In the genomic region with DNA sequence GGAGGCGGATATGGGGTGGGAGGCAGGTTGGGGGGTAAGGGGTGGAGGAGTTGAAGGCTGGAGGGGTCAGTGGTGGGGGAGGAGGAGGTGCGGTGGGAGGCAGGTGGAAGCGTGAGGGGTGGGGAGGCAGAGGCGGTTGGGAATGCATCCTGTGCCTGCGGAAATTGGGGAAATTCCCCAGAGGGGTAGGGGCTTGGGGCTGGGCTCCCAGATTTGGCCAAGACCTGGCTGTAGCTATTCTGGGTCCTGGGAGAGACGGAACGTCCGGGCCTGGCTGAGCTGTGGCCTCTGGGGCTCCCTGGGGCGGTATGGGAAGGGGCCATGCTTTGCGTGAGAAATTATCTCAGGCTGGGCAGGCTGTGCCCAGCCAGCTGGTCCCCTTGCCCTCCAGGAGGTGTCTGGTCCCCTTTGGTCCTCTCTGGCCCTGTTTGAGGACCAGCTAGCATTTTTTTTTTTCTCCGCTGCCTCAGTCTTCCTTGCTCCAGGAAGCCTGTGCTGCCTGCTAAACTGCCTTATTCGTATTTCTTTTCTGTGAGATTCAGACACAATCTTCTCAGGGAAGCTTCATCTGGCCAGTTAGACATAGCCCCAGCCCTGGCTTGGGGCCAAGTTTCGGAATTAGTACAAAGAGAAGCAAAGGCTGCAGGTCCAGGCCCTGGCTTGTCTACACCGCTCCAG, we compare ENCODE assay signal across 1 cellular context.
TF ChIP-seq lines count a peak whose summit lies in the region.

No MANE protein-coding gene starts in this region.

TF ChIP-seq in SK-N-SH treated with all-trans-retinoic acid at 6 μM for 48 hours, 23 proteins besides CTCF, POLR2A, EP300 and RAD21 (continued from another document):
- TF ChIP-seq, protein P1, sequence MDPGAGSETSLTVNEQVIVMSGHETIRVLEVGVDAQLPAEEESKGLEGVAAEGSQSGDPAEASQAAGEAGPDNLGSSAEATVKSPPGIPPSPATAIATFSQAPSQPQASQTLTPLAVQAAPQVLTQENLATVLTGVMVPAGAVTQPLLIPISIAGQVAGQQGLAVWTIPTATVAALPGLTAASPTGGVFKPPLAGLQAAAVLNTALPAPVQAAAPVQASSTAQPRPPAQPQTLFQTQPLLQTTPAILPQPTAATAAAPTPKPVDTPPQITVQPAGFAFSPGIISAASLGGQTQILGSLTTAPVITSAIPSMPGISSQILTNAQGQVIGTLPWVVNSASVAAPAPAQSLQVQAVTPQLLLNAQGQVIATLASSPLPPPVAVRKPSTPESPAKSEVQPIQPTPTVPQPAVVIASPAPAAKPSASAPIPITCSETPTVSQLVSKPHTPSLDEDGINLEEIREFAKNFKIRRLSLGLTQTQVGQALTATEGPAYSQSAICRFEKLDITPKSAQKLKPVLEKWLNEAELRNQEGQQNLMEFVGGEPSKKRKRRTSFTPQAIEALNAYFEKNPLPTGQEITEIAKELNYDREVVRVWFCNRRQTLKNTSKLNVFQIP (CRISPR knock-in tag; IDR thresholded peaks at IDR 0.05; ENCODE audit: borderline replicate concordance, low read depth) = no peak
- no peak for TF ChIP-seq GLIS3 (CRISPR knock-in tag; IDR thresholded peaks at IDR 0.05)
